8 cellular contexts compared by ENCODE assay signal in the genomic region with DNA sequence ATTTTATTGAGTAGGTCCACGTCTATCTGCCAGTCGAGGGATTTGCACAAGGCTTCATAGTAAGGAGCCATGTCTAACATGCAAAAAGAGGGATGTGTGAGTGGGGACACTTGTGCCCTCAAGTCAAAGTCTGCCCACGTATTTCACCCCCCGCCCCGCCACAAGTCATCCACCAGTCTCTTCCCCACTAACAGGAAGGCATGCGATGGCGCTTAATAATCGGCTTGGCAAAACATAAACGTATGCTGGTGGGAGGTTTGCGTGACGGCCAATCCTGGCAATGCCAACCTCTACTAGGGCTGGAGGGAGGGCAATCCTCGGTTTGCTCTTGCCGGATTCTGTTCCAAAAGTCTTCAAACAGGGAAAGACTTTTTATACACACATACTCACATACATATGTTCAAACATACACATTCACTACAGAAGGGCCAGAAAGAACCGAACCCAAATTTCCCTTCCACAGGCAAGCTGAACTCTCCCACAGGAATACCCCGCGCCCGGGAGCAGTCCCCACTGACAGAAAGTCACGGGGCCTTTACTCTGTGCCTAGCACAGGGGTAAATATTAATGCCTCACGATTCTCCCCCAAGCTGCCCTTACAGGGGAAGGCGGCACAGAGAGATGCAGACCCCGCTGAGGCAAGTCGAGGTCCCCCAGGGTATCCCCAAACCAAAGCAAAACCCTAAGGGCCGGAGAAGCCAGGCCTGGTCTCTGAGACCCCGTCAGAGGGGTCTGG. TPM values are rescaled to one million over a fixed set of nuclear protein-coding genes. Genes with fewer than 3 reads are reported as not detected.
DNase-seq lines count a peak whose midpoint lies in the region; ATAC-seq and TF ChIP-seq lines count a peak whose summit lies in the region.

No MANE protein-coding gene starts in this region.

- H3K4me1 Mint-ChIP-seq in dendritic cell treated with granulocyte-macrophage colony-stimulating factor and Interleukin-4, amounts not matched to agents 40 ng/mL and 50 ng/mL, for 4 days (ENCODE audit: low read depth) = peaks cover 14% of the 10 kb centered on the region

- H3K27ac Mint-ChIP-seq in dendritic cell treated with granulocyte-macrophage colony-stimulating factor and Interleukin-4, amounts not matched to agents 40 ng/mL and 50 ng/mL, for 4 days = peak overlapping the region; percentile 92

- H3K36me3 ChIP-seq in SK-N-MC (ENCODE audit: insufficient read depth, low read length) (peaks cover 17% of the 10 kb centered on the region), mucosa of descending colon (ENCODE audit: low read depth) (peaks cover 4% of the 10 kb centered on the region), urinary bladder (ENCODE audit: insufficient read depth) (peaks cover 3% of the 10 kb centered on the region)

- H3K9me3 Mint-ChIP-seq in dendritic cell treated with granulocyte-macrophage colony-stimulating factor and Interleukin-4, amounts not matched to agents 40 ng/mL and 50 ng/mL, for 4 days = no peaks in the 10 kb centered on the region

- H3K36me3 Mint-ChIP-seq in dendritic cell treated with granulocyte-macrophage colony-stimulating factor and Interleukin-4, amounts not matched to agents 40 ng/mL and 50 ng/mL, for 4 days (ENCODE audit: low read depth) = peaks cover 52% of the 10 kb centered on the region

- peaks cover 9% of the 10 kb centered on the region for H3K27me3 Mint-ChIP-seq in dendritic cell treated with granulocyte-macrophage colony-stimulating factor and Interleukin-4, amounts not matched to agents 40 ng/mL and 50 ng/mL, for 4 days

- H3K27ac ChIP-seq in 22Rv1 (peak overlapping the region; percentile 60), SK-N-MC (no peak overlapping the region), urinary bladder (ENCODE audit: low read depth) (peak overlapping the region; percentile 51)

- TF ChIP-seq CTCF in 22Rv1 (IDR thresholded peaks at IDR 0.05) = no peak
- no peak for TF ChIP-seq CTCF in mucosa of descending colon (IDR thresholded peaks at IDR 0.05)

- 19% methylated on average over 24 of the region's 24 CpGs for WGBS in urinary bladder

- H3K4me1 ChIP-seq in mucosa of descending colon (ENCODE audit: low read depth) (no peaks in the 10 kb centered on the region), urinary bladder (ENCODE audit: insufficient read depth) (no peaks in the 10 kb centered on the region)

- ATAC-seq in GM19372 (IDR thresholded peaks at IDR 0.05; ENCODE audit: low read depth, unreplicated experiment) = peak; percentile 17
- ATAC-seq in mucosa of descending colon = peak; percentile 9
- no peak for ATAC-seq in GM18858 (IDR thresholded peaks at IDR 0.05; ENCODE audit: unreplicated experiment)

- H3K9me3 ChIP-seq in SK-N-MC (ENCODE audit: low read depth, low read length) (no peaks in the 10 kb centered on the region), mucosa of descending colon (no peaks in the 10 kb centered on the region)

- peak overlapping the region; percentile 88 for H3K9ac ChIP-seq in SK-N-MC (ENCODE audit: insufficient read length)

- peak overlapping the region; percentile 89 for H3K4me3 Mint-ChIP-seq in dendritic cell treated with granulocyte-macrophage colony-stimulating factor and Interleukin-4, amounts not matched to agents 40 ng/mL and 50 ng/mL, for 4 days

- peak overlapping the region; percentile 79 for H3K4me3 ChIP-seq in SK-N-MC
- H3K4me3 ChIP-seq in mucosa of descending colon = peak overlapping the region; percentile 97
- peak overlapping the region; percentile 89 for H3K4me3 ChIP-seq in urinary bladder (ENCODE audit: low read depth, low read length)

- intact Hi-C loops in dendritic cell treated with granulocyte-macrophage colony-stimulating factor and Interleukin-4, amounts not matched to agents 40 ng/mL and 50 ng/mL, for 4 days (cut with micrococcal nuclease) = loop anchor here (1.0 to 5.0 kb wide), 3 partner anchors 30 to 159 kb away; a partner anchor contains a TSS
- intact Hi-C loops in mucosa of descending colon (cut with DNase I, micrococcal nuclease) = no loop called here

- DNase-seq in SK-N-MC (ENCODE audit: low read depth, low spot score) (no peak), mucosa of descending colon (peak in 1 of 3 donors; percentile 22), SW 1271 (lab: John Stamatoyannopoulos, UW) (no peak)

RNA-seq across cellular contexts. Expression of a gene that starts 0.7 kb away (rescaled TPM):
- total RNA-seq in mucosa of descending colon = 10 to 100 TPM; 39.1 to 61.8 (median 57.5) TPM
- total RNA-seq in urinary bladder = 60.9 TPM
- polyA plus RNA-seq in urinary bladder = 78.8 TPM
